ENCODE assay signal across 8 cellular contexts in the genomic region with DNA sequence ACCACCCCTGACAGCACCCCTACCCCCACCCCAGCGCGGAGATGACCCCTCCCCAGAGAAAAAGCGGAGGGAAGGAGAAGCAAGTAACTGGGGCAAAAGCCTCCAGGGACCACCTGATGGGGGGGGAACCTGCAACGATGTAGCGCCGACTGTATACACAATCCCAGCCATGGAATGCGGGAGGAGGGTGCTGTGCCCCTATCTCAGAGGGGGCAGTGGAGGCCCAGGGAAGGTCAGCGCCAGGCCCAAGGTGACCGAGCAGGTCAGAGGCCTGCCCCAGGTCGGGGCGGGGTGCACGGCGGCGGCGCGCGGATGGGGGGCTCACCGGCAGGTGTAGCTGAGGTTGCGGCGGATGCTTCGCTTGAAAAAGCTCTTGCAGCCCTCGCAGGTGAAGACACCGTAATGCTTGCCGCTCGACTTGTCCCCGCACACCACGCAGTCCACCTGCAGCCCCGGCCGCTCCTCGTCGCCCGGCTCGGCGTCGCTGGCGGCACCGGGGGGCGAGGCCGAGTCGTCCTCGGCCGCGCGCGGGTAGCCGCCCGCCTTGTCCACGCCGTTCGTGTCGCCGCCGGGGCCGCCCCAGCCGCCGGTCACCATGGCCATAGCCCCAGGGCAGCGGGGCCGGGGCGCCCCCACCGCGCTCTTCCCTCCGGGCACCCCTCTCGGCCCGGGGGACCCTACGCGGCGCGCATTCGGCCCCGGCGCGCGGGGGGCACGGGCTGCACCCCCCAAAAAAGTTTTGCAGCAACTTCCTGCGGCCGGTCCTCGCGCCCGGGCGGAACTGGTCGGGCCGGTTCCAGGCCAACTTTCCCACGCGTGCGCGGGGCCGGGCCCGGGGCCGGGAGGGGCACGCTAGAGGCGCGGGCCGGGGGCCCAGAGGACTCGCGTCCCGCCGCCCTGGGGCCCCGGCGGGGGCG. TPM values are rescaled to one million over a fixed set of nuclear protein-coding genes. Genes with fewer than 3 reads are reported as not detected.
A peak's percentile ranks its signal among the peaks of the same experiment; 100 is the strongest.
DNase-seq lines count a peak whose midpoint lies in the region; ATAC-seq and TF ChIP-seq lines count a peak whose summit lies in the region.

No MANE protein-coding gene starts in this region.

- H3K27ac ChIP-seq in MM.1S (ENCODE audit: low read length) (no peak overlapping the region), coronary artery (peak overlapping the region; percentile 61 to 91)

- peaks cover 16% of the 10 kb centered on the region for H3K79me2 ChIP-seq in MM.1S (ENCODE audit: low read length)

- DNase-seq in NCI-H1417 (lab: John Stamatoyannopoulos, UW) (peak in 2 of 3 experiments; percentile 27 to 42), NCI-H1417 treated with DMSO at 0.1 percent for 48 hours (lab: John Stamatoyannopoulos, UW) (no peak), MM.1S (no peak), coronary artery (ENCODE audit: low spot score) (no peak), naive B cell (no peak), GM20000 (ENCODE audit: low spot score) (no peak), NOMO-1 treated with dmso at 0.1 percent for 144 hours (lab: John Stamatoyannopoulos, UW; ENCODE audit: unreplicated experiment) (no peak), NCI-H510A (lab: John Stamatoyannopoulos, UW) (no peak)

- peak overlapping the region; percentile 37 to 80 (median 68) for H3K4me3 Mint-ChIP-seq in naive B cell

- peak overlapping the region in 3 of 6 donors; percentile 44 to 74 (median 54) for H3K27ac Mint-ChIP-seq in naive B cell

- H2AFZ ChIP-seq in MM.1S (ENCODE audit: low read length) = no peak overlapping the region

- peak overlapping the region; percentile 82 for H3K4me2 ChIP-seq in MM.1S (ENCODE audit: low read depth, low read length)

- TF ChIP-seq CTCF in MM.1S (IDR thresholded peaks at IDR 0.05; ENCODE audit: low read length) (no peak), coronary artery (IDR thresholded peaks at IDR 0.05) (no peak), GM20000 (IDR thresholded peaks at IDR 0.05; ENCODE audit: extremely low read depth, missing control alignments) (no peak)

- H3K9me3 ChIP-seq in MM.1S (replicated peaks; ENCODE audit: insufficient read depth, low read length) = no peaks in the 10 kb centered on the region

- no peaks in the 10 kb centered on the region for H3K27me3 Mint-ChIP-seq in naive B cell

- H3K27me3 ChIP-seq in MM.1S (replicated peaks; ENCODE audit: insufficient read depth, low read length) = no peaks in the 10 kb centered on the region

- H3F3A ChIP-seq in MM.1S (ENCODE audit: insufficient read depth, low read length) = peaks cover 7% of the 10 kb centered on the region; the same call in 1 of the 2 replicates

- no peaks in the 10 kb centered on the region for H4K20me1 ChIP-seq in MM.1S (ENCODE audit: insufficient read depth, low read length)

- H3K4me1 ChIP-seq in MM.1S (ENCODE audit: low read length) = peaks cover 13% of the 10 kb centered on the region; the same call in 1 of the 2 replicates

- H3K9ac ChIP-seq in MM.1S (ENCODE audit: low read length) = no peak overlapping the region

- peak in 1 of 2 donors; percentile 3 for ATAC-seq in naive B cell (ENCODE audit: low read depth in 2 of 2)

- H3K9me3 Mint-ChIP-seq in naive B cell = no peaks in the 10 kb centered on the region

- peak overlapping the region; percentile 49; the same call in 1 of the 2 replicates for H3K4me3 ChIP-seq in MM.1S (ENCODE audit: low read length)
- peak overlapping the region; percentile 98 for H3K4me3 ChIP-seq in coronary artery

- H3K4me1 Mint-ChIP-seq in naive B cell = peaks cover 16 to 32% (median 23%) of the 10 kb centered on the region in 3 donors

- no peaks in the 10 kb centered on the region for H3K36me3 Mint-ChIP-seq in naive B cell

- H3K9me2 ChIP-seq in MM.1S (replicated peaks; ENCODE audit: insufficient read depth, low read length) = no peaks in the 10 kb centered on the region

- H3K36me3 ChIP-seq in MM.1S (replicated peaks; ENCODE audit: insufficient read depth, low read length) = no peaks in the 10 kb centered on the region

RNA-seq across cellular contexts. Expression of a gene that starts 0.8 kb away (rescaled TPM):
- polyA plus RNA-seq in naive B cell (ENCODE audit: low read depth in 6 of 6) = 1 to 10 TPM in 3 of 6 donors, under 1 TPM in 2, not detected in 1; 0.33 to 1.6 (median 1.0) TPM

RNA-seq across cellular contexts. Expression of a gene that starts 18.9 kb away (rescaled TPM):
- 10 to 100 TPM; 32.8 to 82.8 (median 39.3) TPM for polyA plus RNA-seq in naive B cell (ENCODE audit: low read depth in 6 of 6)

RNA-seq across cellular contexts. Expression of a gene that starts 19.7 kb away (rescaled TPM):
- polyA plus RNA-seq in naive B cell (ENCODE audit: low read depth in 6 of 6) = not detected

RNA-seq across cellular contexts. Expression of a gene that starts 22.4 kb away (rescaled TPM):
- polyA plus RNA-seq in naive B cell (ENCODE audit: low read depth in 6 of 6) = 100 to 1,000 TPM; 102 to 183 (median 108) TPM

RNA-seq across cellular contexts. Expression of a gene that starts 29.7 kb away (rescaled TPM):
- 10 to 100 TPM; 46.2 to 70.0 (median 58.7) TPM for polyA plus RNA-seq in naive B cell (ENCODE audit: low read depth in 6 of 6)

Comparison
In these comparisons a context has a peak if more than half of its experiments do, and no peak if none do; other contexts are left out.
1. DNase-seq: peak in NCI-H1417 (2 of 3); none in NCI-H1417 treated with DMSO at 0.1 percent for 48 hours (single experiment), MM.1S (single experiment), coronary artery (single experiment), naive B cell (single experiment), GM20000 (single experiment), NOMO-1 treated with dmso at 0.1 percent for 144 hours (single experiment) and NCI-H510A (single experiment).